9 cellular contexts compared by ENCODE assay signal in genomic region chr3:183427206-183428139, GRCh38. TPM values are rescaled to one million over a fixed set of nuclear protein-coding genes. Genes with fewer than 3 reads are reported as not detected.
DNase-seq lines count a peak whose midpoint lies in the region; ATAC-seq and TF ChIP-seq lines count a peak whose summit lies in the region.
"Had no signal": no experiment of that assay in that cellular context is flagged by ENCODE, and none has a peak within 500 bp of the region (broad histone marks: within the 10 kb centered on the region; RNA-seq: fewer than 3 reads in every experiment).

No MANE protein-coding gene starts in this region.

- no peaks in the 10 kb centered on the region for H3K9me3 ChIP-seq in testis
- H3K9me3 ChIP-seq: neutrophil had no signal

- H3F3A ChIP-seq in GM23338 (replicated peaks; ENCODE audit: low read depth) = peaks cover 20% of the 10 kb centered on the region

- H3K27ac ChIP-seq in GM23338 (ENCODE audit: low read depth) (no peak overlapping the region), testis (peak overlapping the region in 1 of 2 donors; percentile 53)
- H3K27ac ChIP-seq: neutrophil had no signal

- peak overlapping the region; percentile 64 for H2AFZ ChIP-seq in GM23338

- peaks cover 19% of the 10 kb centered on the region for H3K4me1 Mint-ChIP-seq in GM23338
- peaks cover 28% of the 10 kb centered on the region for H3K4me1 Mint-ChIP-seq in activated naive CD8-positive, alpha-beta T cell treated with anti-CD3 and anti-CD28 coated beads, Interleukin-2, amount 10 ng/mL, durations not matched to agents 7 days and 5 days

- ATAC-seq in GM23338 = peak; percentile 32
- no peak for ATAC-seq in activated naive CD8-positive, alpha-beta T cell treated with anti-CD3 and anti-CD28 coated beads, Interleukin-2, amount 10 ng/mL, durations not matched to agents 7 days and 5 days (ENCODE audit: low read depth)

- peaks cover 28% of the 10 kb centered on the region for H3K27me3 Mint-ChIP-seq in GM23338 (ENCODE audit: insufficient read depth, low read depth, poor library complexity)
- H3K27me3 Mint-ChIP-seq in activated naive CD8-positive, alpha-beta T cell treated with anti-CD3 and anti-CD28 coated beads, Interleukin-2, amount 10 ng/mL, durations not matched to agents 7 days and 5 days = no peaks in the 10 kb centered on the region

- no peaks in the 10 kb centered on the region for H3K9me2 ChIP-seq in GM23338 (ENCODE audit: insufficient read depth)

- 10 to 15% methylated on average over 24 to 40 of the region's 40 CpGs for WGBS in testis, 2 donors

- H3K4me2 ChIP-seq in GM23338 = peak overlapping the region; percentile 94

- peaks cover 3% of the 10 kb centered on the region; the same call in 1 of the 3 replicates for H3K36me3 Mint-ChIP-seq in GM23338 (ENCODE audit: low read depth)
- peaks cover 5% of the 10 kb centered on the region for H3K36me3 Mint-ChIP-seq in activated naive CD8-positive, alpha-beta T cell treated with anti-CD3 and anti-CD28 coated beads, Interleukin-2, amount 10 ng/mL, durations not matched to agents 7 days and 5 days

- H3K4me3 Mint-ChIP-seq in GM23338 = peak overlapping the region; percentile 92
- H3K4me3 Mint-ChIP-seq in activated naive CD8-positive, alpha-beta T cell treated with anti-CD3 and anti-CD28 coated beads, Interleukin-2, amount 10 ng/mL, durations not matched to agents 7 days and 5 days = peak overlapping the region; percentile 83

- H3K79me2 ChIP-seq in GM23338 (replicated peaks; ENCODE audit: insufficient read depth) = peaks cover 54% of the 10 kb centered on the region

- no peaks in the 10 kb centered on the region; the same call in 1 of the 3 replicates for H3K9me3 Mint-ChIP-seq in GM23338
- H3K9me3 Mint-ChIP-seq in activated naive CD8-positive, alpha-beta T cell treated with anti-CD3 and anti-CD28 coated beads, Interleukin-2, amount 10 ng/mL, durations not matched to agents 7 days and 5 days = peaks cover 1% of the 10 kb centered on the region

- TF ChIP-seq POLR2A in testis (IDR thresholded peaks at IDR 0.05) = no peak

- POLR2A ChIA-PET in AG04449 (lab: Yijun Ruan, JAX) = no interaction called here
- POLR2A ChIA-PET in activated naive CD8-positive, alpha-beta T cell treated with anti-CD3 and anti-CD28 coated beads, Interleukin-2, amount 10 ng/mL, durations not matched to agents 7 days and 5 days (lab: Charles Lee) = interaction anchor here (1.3 to 1.8 kb wide), 3 partner anchors 20 to 328 kb away, joined by 4 to 5 read pairs (median 5); partner anchors contain the start of genes MCCC1 and YEATS2

- H3K36me3 ChIP-seq in GM23338 (ENCODE audit: insufficient read depth) (no peaks in the 10 kb centered on the region), kidney epithelial cell (ENCODE audit: control insufficient read depth, insufficient read depth, low read length) (no peaks in the 10 kb centered on the region), testis (ENCODE audit: low read depth, missing control alignments) (no peaks in the 10 kb centered on the region)
- H3K36me3 ChIP-seq: neutrophil had no signal

- H3K27me3 ChIP-seq in GM23338 (ENCODE audit: insufficient read depth) (peaks cover 4% of the 10 kb centered on the region; the same call in 1 of the 2 replicates), kidney epithelial cell (ENCODE audit: control insufficient read depth, insufficient read depth, low read length) (peaks cover 21% of the 10 kb centered on the region), testis (no peaks in the 10 kb centered on the region)

- intact Hi-C loops in testis (cut with DNase I; ENCODE audit: low total_unique reads) = no loop called here

- H3K4me1 ChIP-seq in GM23338 (ENCODE audit: insufficient read depth) = peaks cover 18% of the 10 kb centered on the region
- H3K4me1 ChIP-seq in testis = peaks cover 5% of the 10 kb centered on the region

- DNase-seq in AG04449 (ENCODE audit: low read depth, low spot score) = no peak
- peak; percentile 50 for DNase-seq in GM23338 (ENCODE audit: low spot score)
- DNase-seq in activated naive CD8-positive, alpha-beta T cell treated with anti-CD3 and anti-CD28 coated beads, Interleukin-2, amount 10 ng/mL, durations not matched to agents 7 days and 5 days = no peak
- no peak for DNase-seq in kidney epithelial cell (ENCODE audit: low read depth)
- DNase-seq in testis = no peak
- no peak for DNase-seq in GM19240 (ENCODE audit: insufficient read length, low spot score)
- no peak for DNase-seq in germinal center (ENCODE audit: low spot score)
- no peak for DNase-seq in effector CD8-positive, alpha-beta T cell (lab: John Stamatoyannopoulos, UW)

- CTCF ChIA-PET in AG04449 (lab: Yijun Ruan, JAX) = interaction anchor here (1.2 kb wide), 1 partner anchor 243 kb away, joined by 3 read pairs; no protein-coding TSS in a partner anchor

- TF ChIP-seq CTCF in AG04449 (IDR thresholded peaks at IDR 0.05; ENCODE audit: insufficient read depth, low read length, missing control alignments) (no peak), GM23338 (conservative IDR thresholded peaks at IDR 0.05; ENCODE audit: low read depth in 2 of 2) (no peak), kidney epithelial cell (IDR thresholded peaks at IDR 0.05; ENCODE audit: insufficient read depth, low read length, poor library complexity, severe bottlenecking) (no peak), testis (IDR thresholded peaks at IDR 0.05) (no peak)

- peak overlapping the region; percentile 55 for H3K4me3 ChIP-seq in AG04449 (ENCODE audit: low read depth, low read length)
- peak overlapping the region; percentile 97 for H3K4me3 ChIP-seq in GM23338
- H3K4me3 ChIP-seq in kidney epithelial cell (ENCODE audit: low read depth, low read length) = peak overlapping the region; percentile 66
- H3K4me3 ChIP-seq in testis = peak overlapping the region; percentile 58 to 88

- peaks cover 13% of the 10 kb centered on the region for H4K20me1 ChIP-seq in GM23338 (replicated peaks; ENCODE audit: insufficient read depth)

- H3K27ac Mint-ChIP-seq in GM23338 = no peak overlapping the region
- H3K27ac Mint-ChIP-seq in activated naive CD8-positive, alpha-beta T cell treated with anti-CD3 and anti-CD28 coated beads, Interleukin-2, amount 10 ng/mL, durations not matched to agents 7 days and 5 days = peak overlapping the region; percentile 49

TF ChIP-seq in GM23338, 12 proteins besides CTCF, POLR2A, EP300 and RAD21 (continues in another document):
- TF ChIP-seq EZH2 (IDR thresholded peaks at IDR 0.05; ENCODE audit: low read depth, unreplicated experiment) (no peak), POLR2AphosphoS5 (IDR thresholded peaks at IDR 0.05; ENCODE audit: low read depth) (no peak), JUNB (IDR thresholded peaks at IDR 0.05; ENCODE audit: unreplicated experiment) (no peak), ZNF114 (CRISPR knock-in tag; IDR thresholded peaks at IDR 0.05) (no peak)

RNA-seq across cellular contexts. Expression of gene MCF2L2, which starts 0.9 kb away (rescaled TPM):
- total RNA-seq in GM23338 (2014; rRNA removed; shearing (Covaris generic)) = 9.0 and 14.6 TPM in 2 replicates
- polyA plus RNA-seq in GM23338 (2016; fragmentation: Nextera tagmentation; extraction: Ambion mirVana) (4.1 and 6.7 TPM in 2 replicates), testis (ENCODE audit: insufficient read depth, low read depth, low replicate concordance) (6.8 TPM)
- 1 to 10 TPM; 6.5 to 8.2 TPM for total RNA-seq in activated naive CD8-positive, alpha-beta T cell treated with anti-CD3 and anti-CD28 coated beads, Interleukin-2, amount 10 ng/mL, durations not matched to agents 7 days and 5 days
- total RNA-seq in kidney epithelial cell (0.84 and 1.9 TPM in 2 replicates), testis (10 to 100 TPM; 14.6 to 24.2 TPM)
